25 cellular contexts compared by ENCODE assay signal in the genomic region with DNA sequence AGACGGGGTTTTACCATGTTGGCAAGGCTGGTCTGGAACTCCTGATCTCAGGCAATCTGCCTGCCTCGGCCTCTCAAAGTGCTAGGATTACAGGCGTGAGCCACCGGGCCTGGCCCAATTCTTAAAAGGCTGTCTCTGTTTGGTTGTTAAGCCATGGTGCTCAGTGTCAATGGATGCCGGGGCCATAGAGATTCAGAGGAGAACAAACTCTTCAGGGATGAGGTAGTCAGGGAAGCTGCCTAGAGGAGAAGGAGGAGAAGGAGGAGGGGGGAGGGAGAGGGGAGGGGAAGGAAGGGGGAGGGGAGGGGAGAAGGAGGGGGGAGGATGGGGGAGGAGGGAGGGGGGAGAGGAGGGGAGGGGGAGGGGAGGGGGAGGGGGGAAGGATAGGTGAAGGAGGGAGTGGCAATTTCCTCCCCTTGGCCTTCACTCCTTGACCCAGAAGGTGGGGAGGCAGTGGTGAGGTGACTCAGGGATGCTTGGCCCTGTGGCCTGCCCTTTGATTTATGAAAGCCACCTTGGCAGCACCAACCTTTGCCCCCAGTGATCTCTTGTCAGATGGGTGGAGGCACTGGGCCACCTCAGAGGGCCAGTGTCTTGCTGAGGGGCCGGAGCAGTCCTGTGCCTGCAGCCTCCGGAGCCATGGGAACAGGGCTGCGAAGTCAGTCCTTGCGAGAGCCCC. TPM values are rescaled to one million over a fixed set of nuclear protein-coding genes. Genes with fewer than 3 reads are reported as not detected.
DNase-seq lines count a peak whose midpoint lies in the region; ATAC-seq, FAIRE-seq and TF ChIP-seq lines count a peak whose summit lies in the region.
"Had no signal": no experiment of that assay in that cellular context is flagged by ENCODE, and none has a peak within 500 bp of the region (broad histone marks: within the 10 kb centered on the region; RNA-seq: fewer than 3 reads in every experiment).

A gene with protein sequence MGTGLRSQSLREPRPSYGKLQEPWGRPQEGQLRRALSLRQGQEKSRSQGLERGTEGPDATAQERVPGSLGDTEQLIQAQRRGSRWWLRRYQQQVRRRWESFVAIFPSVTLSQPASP (plus strand): TSS at position 581 of the 679 bp plus-strand sequence. CDS start 59 bp downstream, at position 640.

- peak within 1 kb of the TSS; percentile 94 for H2AK9ac ChIP-seq in IMR-90 (replicated peaks; ENCODE audit: low read depth, low read length, poor library complexity)

- peak within 1 kb of the TSS; percentile 60; the same call in 1 of the 2 replicates for H3K18ac ChIP-seq in IMR-90 (ENCODE audit: low read depth, low read length)

- BruUV-seq in IMR-90 (replicated peaks; lab: Mats Ljungman, UMichigan), result no TSS peak

- no peak for DNase-seq in AG04450 (ENCODE audit: low read depth, low spot score)
- no peak for DNase-seq in IMR-90
- DNase-seq in amniotic epithelial cell (ENCODE audit: low read depth), result peak; percentile 40
- DNase-seq in mucosa of descending colon, result peak; percentile 33 to 56 (median 44)
- DNase-seq in NCI-H510A (lab: John Stamatoyannopoulos, UW), result no peak
- DNase-seq in HCEC 1CT, result no peak
- no peak for DNase-seq in GM12892 (ENCODE audit: insufficient read length)
- DNase-seq: activated CD4-positive, alpha-beta T cell treated with anti-CD3 and anti-CD28 coated beads for 48 hours; activated CD8-positive, alpha-beta memory T cell treated with anti-CD3 and anti-CD28 coated beads, Interleukin-2, amount 10 ng/mL, durations not matched to agents 7 days and 5 days; CD4-positive, CD25-positive, alpha-beta regulatory T cell; cortex of kidney; head of caudate nucleus; left ventricle myocardium superior; NCI-H1417 treated with DMSO at 0.1 percent for 48 hours; NCI-H524; nucleus accumbens; SHP77 treated with DMSO at 0.1 percent for 48 hours; spleen had no signal

- POLR2A ChIA-PET in AG04450 (lab: Yijun Ruan, JAX) (interaction anchor here (1.1 to 1.2 kb wide), 2 partner anchors 132 kb away, joined by 3 to 5 read pairs; a partner anchor contains a TSS), IMR-90 (lab: Charles Lee; ENCODE audit: unreplicated experiment) (no interaction called here)

- no peak within 1 kb of the TSS for H3K14ac ChIP-seq in IMR-90 (replicated peaks; ENCODE audit: low read depth, low read length)

- H3K9me3 ChIP-seq in AG04450 (ENCODE audit: control insufficient read depth, insufficient read depth, low read length), result peaks cover 29% of the 10 kb centered on the region
- H3K9me3 ChIP-seq in IMR-90 (ENCODE audit: control insufficient read depth, insufficient read depth, low read length), result peaks cover 12% of the 10 kb centered on the region
- H3K9me3 ChIP-seq in mucosa of descending colon, result peaks cover 3% of the 10 kb centered on the region
- H3K9me3 ChIP-seq: vagina had no signal

- no peak within 1 kb of the TSS for H3K4me3 ChIP-seq in AG04450 (ENCODE audit: low read depth, low read length)
- no peak within 1 kb of the TSS for H3K4me3 ChIP-seq in IMR-90 (ENCODE audit: insufficient read depth, low read depth, low read length)
- H3K4me3 ChIP-seq in mucosa of descending colon, result no peak within 1 kb of the TSS
- H3K4me3 ChIP-seq: GM12878, spleen, vagina had no signal

- H3K36me3 ChIP-seq in IMR-90 (ENCODE audit: control insufficient read depth, insufficient read depth, low read length) (no peaks in the 10 kb centered on the region), mucosa of descending colon (ENCODE audit: low read depth) (no peaks in the 10 kb centered on the region)
- H3K36me3 ChIP-seq: spleen, vagina had no signal

- no peak within 1 kb of the TSS for H3K23ac ChIP-seq in IMR-90 (ENCODE audit: low read depth, low read length)

- H3K4me1 ChIP-seq in IMR-90 (ENCODE audit: control insufficient read depth, insufficient read depth, low read length) (peaks cover 25% of the 10 kb centered on the region), mucosa of descending colon (ENCODE audit: low read depth) (peaks cover 3% of the 10 kb centered on the region)

- 88% methylated on average over 6 of the region's 9 CpGs; no CpG with 5 or more reads in 1 of the 2 experiments for WGBS in IMR-90 (ENCODE audit: extremely low coverage in 2 of 2, insufficient read length in 1 of 2), 2 experiments

- no peak for FAIRE-seq in GM12892 (lab: Jason Lieb, UNC)
- FAIRE-seq: GM12878, H54 had no signal

- H4K91ac ChIP-seq in IMR-90 (ENCODE audit: insufficient read depth, low read depth, low read length), result peak within 1 kb of the TSS; percentile 72

- ATAC-seq in IMR-90 (ENCODE audit: low read depth) (no peak), mucosa of descending colon (peak; percentile 85), HG03521 (IDR thresholded peaks at IDR 0.05; ENCODE audit: unreplicated experiment) (no peak)
- ATAC-seq: activated CD8-positive, alpha-beta memory T cell treated with anti-CD3 and anti-CD28 coated beads, Interleukin-2, amount 10 ng/mL, durations not matched to agents 7 days and 5 days; GM12878; left ventricle myocardium superior had no signal

- H4K8ac ChIP-seq in IMR-90 (ENCODE audit: low read depth in 2 of 2, low read length in 2 of 2), result peak within 1 kb of the TSS; percentile 61 to 78

- peak within 1 kb of the TSS; percentile 8 for H2AFZ ChIP-seq in IMR-90 (replicated peaks; ENCODE audit: low read length, poor library complexity)

- no peak for TF ChIP-seq POLR2A in IMR-90 (IDR thresholded peaks at IDR 0.05; ENCODE audit: low read depth, low read length)
- TF ChIP-seq POLR2A in GM12892 (IDR thresholded peaks at IDR 0.05; ENCODE audit: low read depth, low read length), result no peak

- H2AK5ac ChIP-seq in IMR-90 (ENCODE audit: low read depth, low read length), result peak within 1 kb of the TSS; percentile 93

- H3K9me1 ChIP-seq in IMR-90 (ENCODE audit: insufficient read depth, low read length), result peaks cover 13% of the 10 kb centered on the region

- intact Hi-C loops in IMR-90 (cut with micrococcal nuclease), result loop anchor here (5.0 kb wide), 2 partner anchors 118 to 133 kb away; a partner anchor contains a TSS
- intact Hi-C loops in mucosa of descending colon (cut with DNase I, micrococcal nuclease), result no loop called here

- peak within 1 kb of the TSS; percentile 70; the same call in 2 of the 3 replicates for H2BK15ac ChIP-seq in IMR-90 (ENCODE audit: low read depth, low read length)

- no peak within 1 kb of the TSS for H3K4me2 ChIP-seq in IMR-90 (ENCODE audit: low read depth, low read length)

- no peak for TF ChIP-seq RAD21 in IMR-90 (IDR thresholded peaks at IDR 0.05; ENCODE audit: low read length)

- peak within 1 kb of the TSS; percentile 31 for H2BK5ac ChIP-seq in IMR-90 (ENCODE audit: low read depth, low read length, poor library complexity, severe bottlenecking)

- no peaks in the 10 kb centered on the region for H3K79me1 ChIP-seq in IMR-90 (ENCODE audit: low read depth in 1 of 2, low read length in 2 of 2)

- dilution Hi-C loops in IMR-90 (cut with HindIII; ENCODE audit: low sequenced_read_pairs, unreplicated experiment), result no loop called here

- TF ChIP-seq CTCF in AG04450 (IDR thresholded peaks at IDR 0.05; ENCODE audit: low read depth, low read length), result no peak
- no peak for TF ChIP-seq CTCF in IMR-90 (conservative IDR thresholded peaks at IDR 0.05; ENCODE audit: low read depth, low read length)
- TF ChIP-seq CTCF in mucosa of descending colon (IDR thresholded peaks at IDR 0.05), result no peak

- peak within 1 kb of the TSS; percentile 11 for H3K27ac ChIP-seq in AG04450 (ENCODE audit: low read depth, low read length)
- peak within 1 kb of the TSS; percentile 57; the same call in 1 of the 2 replicates for H3K27ac ChIP-seq in IMR-90 (ENCODE audit: insufficient read depth, low read length)
- H3K27ac ChIP-seq: spleen, vagina had no signal

- H3K27me3 ChIP-seq in AG04450 (ENCODE audit: control insufficient read depth, insufficient read depth, low read length) (no peaks in the 10 kb centered on the region), IMR-90 (ENCODE audit: control insufficient read depth, insufficient read depth, low read length) (no peaks in the 10 kb centered on the region)
- H3K27me3 ChIP-seq: vagina had no signal

- H2BK120ac ChIP-seq in IMR-90 (ENCODE audit: low read depth, low read length), result peak within 1 kb of the TSS; percentile 64

- H2BK20ac ChIP-seq in IMR-90 (ENCODE audit: low read depth, low read length), result peak within 1 kb of the TSS; percentile 74

- no peak within 1 kb of the TSS; the same call in 1 of the 2 replicates for H3K9ac ChIP-seq in IMR-90 (ENCODE audit: low read depth, low read length)

- H4K5ac ChIP-seq in IMR-90 (ENCODE audit: low read depth, low read length), result peak within 1 kb of the TSS; percentile 78

- CTCF ChIA-PET in AG04450 (lab: Charles Lee) (interaction anchor here (0.6 to 0.7 kb wide), 2 partner anchors 77 to 364 kb away, joined by 4 to 11 read pairs; no protein-coding TSS in a partner anchor), IMR-90 (lab: Yijun Ruan, JAX) (interaction anchor here (0.6 to 0.7 kb wide), 2 partner anchors 88 to 133 kb away, joined by 3 read pairs; no protein-coding TSS in a partner anchor)

- in situ Hi-C loops in IMR-90 (cut with MboI; ENCODE audit: low sequenced_read_pairs), result loop anchor here (5.0 kb wide), 1 partner anchor 283 kb away; no protein-coding TSS in a partner anchor

- H3K56ac ChIP-seq in IMR-90 (ENCODE audit: extremely low read depth, insufficient read depth, low read length), result no peak within 1 kb of the TSS

- peaks cover 3% of the 10 kb centered on the region; the same call in 1 of the 2 replicates for H4K20me1 ChIP-seq in IMR-90 (ENCODE audit: insufficient read depth, low read length)

- H3K4ac ChIP-seq in IMR-90 (ENCODE audit: low read depth, low read length), result peak within 1 kb of the TSS; percentile 37

TF ChIP-seq in IMR-90, 13 proteins besides CTCF, POLR2A, EP300 and RAD21 (continues in another document):
- TF ChIP-seq MAFK (IDR thresholded peaks at IDR 0.05; ENCODE audit: low read depth, low read length) (no peak), MXI1 (IDR thresholded peaks at IDR 0.05; ENCODE audit: borderline replicate concordance, low read depth, low read length) (no peak), SMC3 (IDR thresholded peaks at IDR 0.05; ENCODE audit: low read depth, low read length) (no peak)

RNA-seq across cellular contexts. Expression of the gene that starts here (rescaled TPM):
- polyA plus RNA-seq in AG04450 (2011; rRNA removed) (not detected in 2 replicates), IMR-90 (2012; rRNA removed) (not detected in 2 replicates)
- polyA minus RNA-seq in AG04450 (2011; rRNA and poly(A)+ RNA removed), result not detected in 2 replicates
- total RNA-seq in IMR-90 (2012; rRNA removed) (not detected in 2 replicates), mucosa of descending colon (10 to 100 TPM; 26.9 to 51.5 (median 38.3) TPM)
- polyA plus RNA-seq in IMR-90 (2012; cell fraction: cytosol; rRNA removed), result 0.04 TPM in 1 of 2 replicates, not detected in the other
- 0.06 and 0.07 TPM in 2 replicates for polyA plus RNA-seq in IMR-90 (2012; cell fraction: nucleus; rRNA removed; ENCODE audit: low replicate concordance)
- polyA plus RNA-seq in GM12892 (2012; ENCODE audit: missing spikeins), result not detected
- total RNA-seq: activated CD8-positive, alpha-beta memory T cell treated with anti-CD3 and anti-CD28 coated beads, Interleukin-2, amount 10 ng/mL, durations not matched to agents 7 days and 5 days; CD4-positive, CD25-positive, alpha-beta regulatory T cell; GM12878; left ventricle myocardium superior; mucosa of gallbladder; renal cortical epithelial cell; spleen; T-helper 1 cell treated with Interleukin-12 subunit alpha and Interleukin-12 subunit beta and Interleukin-4 antibody, amounts not matched to agents 30 ng/mL and 1 ng/mL, for 36 hours; vagina had no signal
- polyA plus RNA-seq: CD4-positive, CD25-positive, alpha-beta regulatory T cell; GM12878 had no signal

Comparison
In these comparisons a context has a peak if more than half of its experiments do, and no peak if none do; other contexts are left out.
1. RNA of the gene that starts here (total RNA-seq): 26.9 to 51.5 TPM in mucosa of descending colon; not detected in IMR-90; every median in the first group is over 10 times any median in the second.
2. DNase-seq: peak in amniotic epithelial cell (single experiment) and mucosa of descending colon (3 of 3); none in AG04450 (single experiment), IMR-90 (single experiment), NCI-H510A (single experiment), HCEC 1CT (single experiment) and GM12892 (single experiment).